ENCODE assay signal across 19 cellular contexts in the genomic region with DNA sequence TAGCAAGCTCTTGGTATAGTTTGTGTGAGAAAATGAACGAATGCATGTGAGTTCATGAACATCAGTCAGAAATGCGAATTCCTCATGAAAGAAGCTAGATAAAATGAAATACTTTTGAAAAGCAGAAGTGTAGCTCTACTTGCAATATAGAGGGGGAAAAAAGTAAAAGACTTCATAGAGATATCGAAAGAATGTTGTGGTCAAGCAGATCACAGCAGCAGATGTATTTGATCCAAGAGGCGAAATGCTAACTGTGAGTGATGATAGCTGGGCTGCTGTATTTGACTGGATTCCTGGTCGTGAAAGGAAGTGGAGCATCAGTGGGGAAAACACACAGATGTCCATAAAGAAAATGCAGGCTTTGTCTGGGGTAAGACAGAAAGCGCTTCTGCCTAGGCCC.
"Had no signal": no experiment of that assay in that cellular context is flagged by ENCODE, and none has a peak within 500 bp of the region (broad histone marks: within the 10 kb centered on the region; RNA-seq: fewer than 3 reads in every experiment).

No MANE protein-coding gene starts in this region.

- DNase-seq: activated CD4-positive, alpha-beta T cell treated with anti-CD3 and anti-CD28 coated beads for 1 hour; activated CD4-positive, alpha-beta T cell treated with anti-CD3 and anti-CD28 coated beads, Interleukin-2, amount 50 U/mL, for 4 hours; activated T-cell treated with anti-CD3 and anti-CD28 coated beads for 4 hours; amniotic stem cell; body of pancreas; central memory CD4-positive, alpha-beta T cell; left cardiac atrium; lower lobe of right lung; natural killer cell; occipital lobe; posterior cingulate gyrus; stimulated activated CD4-positive, alpha-beta T cell treated with anti-CD3 and anti-CD28 coated beads, Interleukin-2, amount 100 ng/mL, for 24 hours; stimulated activated naive CD8-positive, alpha-beta T cell treated with anti-CD3 and anti-CD28 coated beads, Interleukin-15, Interleukin-2, amounts not matched to agents 100 U/mL and 50 U/mL, for 24 hours; substantia nigra had no signal

- H3K36me3 Mint-ChIP-seq: activated naive CD8-positive, alpha-beta T cell; natural killer cell had no signal

- H3K4me3 ChIP-seq: body of pancreas, coronary artery, lower lobe of right lung, tibial nerve, vagina had no signal

- ATAC-seq: body of pancreas; lower lobe of right lung; natural killer cell; stimulated activated naive CD8-positive, alpha-beta T cell treated with anti-CD3 and anti-CD28 coated beads, Interleukin-15, Interleukin-2, amounts not matched to agents 100 U/mL and 50 U/mL, for 24 hours had no signal

- H3K9me3 Mint-ChIP-seq: activated T-helper 1 cell treated with anti-CD3 and anti-CD28 coated beads, Interleukin-12 subunit alpha, Interleukin-12 subunit beta, Interleukin-2, Interleukin-4 antibody, amounts not matched to agents 30 ng/mL and 10 ng/mL and 1 ng/mL, durations not matched to agents 14 hours and 24 hours and 36 hours had no signal

- H3K27ac Mint-ChIP-seq: activated naive CD8-positive, alpha-beta T cell; activated T-helper 1 cell treated with anti-CD3 and anti-CD28 coated beads, Interleukin-12 subunit alpha, Interleukin-12 subunit beta, Interleukin-2, Interleukin-4 antibody, amounts not matched to agents 30 ng/mL and 10 ng/mL and 1 ng/mL, durations not matched to agents 14 hours and 24 hours and 36 hours; natural killer cell had no signal

- H3K4me1 Mint-ChIP-seq: natural killer cell had no signal

- H3K4me3 Mint-ChIP-seq: activated naive CD8-positive, alpha-beta T cell; activated T-helper 1 cell treated with anti-CD3 and anti-CD28 coated beads, Interleukin-12 subunit alpha, Interleukin-12 subunit beta, Interleukin-2, Interleukin-4 antibody, amounts not matched to agents 30 ng/mL and 10 ng/mL and 1 ng/mL, durations not matched to agents 14 hours and 24 hours and 36 hours; natural killer cell had no signal
